ENCODE assay signal across 27 cellular contexts in the genomic region with DNA sequence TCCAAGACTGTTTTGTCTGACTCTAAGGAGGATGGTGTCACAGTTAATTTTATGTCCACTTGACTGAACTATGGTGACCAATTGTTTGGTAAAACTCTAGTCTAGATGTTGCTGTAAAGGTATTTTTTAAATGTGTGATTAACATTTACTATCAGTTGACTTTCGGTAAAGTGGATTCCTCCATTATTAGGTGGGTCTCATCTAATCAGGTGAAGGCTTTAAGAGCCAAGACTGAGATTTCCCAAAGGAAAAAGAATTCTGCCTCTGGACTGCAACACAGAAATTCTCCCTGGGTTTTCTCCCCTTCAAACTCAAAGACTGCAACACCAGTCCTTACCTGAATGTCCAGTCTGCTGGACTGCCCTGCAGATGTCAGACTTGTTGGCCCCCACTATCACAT.
"Had no signal": no experiment of that assay in that cellular context is flagged by ENCODE, and none has a peak within 500 bp of the region (broad histone marks: within the 10 kb centered on the region; RNA-seq: fewer than 3 reads in every experiment).

No MANE protein-coding gene starts in this region.

- H3K4me3 Mint-ChIP-seq: activated CD4-positive, alpha-beta memory T cell treated with anti-CD3 and anti-CD28 coated beads for 36 hours; activated CD4-positive, alpha-beta T cell treated with anti-CD3 and anti-CD28 coated beads, Interleukin-2, amount 10 ng/mL, durations not matched to agents 7 days and 5 days; central memory CD8-positive, alpha-beta T cell had no signal

- H3K9me3 ChIP-seq: ascending aorta had no signal

- DNase-seq: activated CD4-positive, alpha-beta memory T cell treated with anti-CD3 and anti-CD28 coated beads for 36 hours; activated CD4-positive, alpha-beta T cell treated with anti-CD3 and anti-CD28 coated beads, Interleukin-2, amount 10 ng/mL, durations not matched to agents 7 days and 5 days; activated effector memory CD4-positive, alpha-beta T cell treated with anti-CD3 and anti-CD28 coated beads, Interleukin-2, amount 50 U/mL, for 16 hours; activated naive CD4-positive, alpha-beta T cell; activated T-cell treated with anti-CD3 and anti-CD28 coated beads, Interleukin-2, amount 50 U/mL, for 1 hour; activated T-cell treated with anti-CD3 and anti-CD28 coated beads, Interleukin-2, amount 50 U/mL, for 72 hours; amygdala; KG1; MM.1S; MV-4-11; NCI-H1092; NCI-H1436 treated with DMSO at 0.1 percent for 48 hours; NCI-H1694 treated with DMSO at 0.1 percent for 48 hours; NCI-H2029; NCI-H345; NCI-H526; NCI-H748 treated with DMSO at 0.1 percent for 48 hours; NK-92 treated with Interleukin-12 subunit alpha and Interleukin-12 subunit beta, amount 100 ng/mL, for 24 hours; PC-9; T1000 had no signal

- H3K27ac Mint-ChIP-seq: activated CD4-positive, alpha-beta T cell treated with anti-CD3 and anti-CD28 coated beads, Interleukin-2, amount 10 ng/mL, durations not matched to agents 7 days and 5 days had no signal

- H3K36me3 ChIP-seq: cardiac muscle cell had no signal

- ATAC-seq: activated naive CD4-positive, alpha-beta T cell treated with anti-CD3 and anti-CD28 coated beads, Interleukin-2, amount 50 U/mL, for 72 hours; activated T-cell treated with anti-CD3 and anti-CD28 coated beads, Interleukin-2, amount 50 U/mL, for 72 hours; activated T-helper 17 cell treated with anti-CD3 and anti-CD28 coated beads, Interleukin-2, amount 50 U/mL, for 72 hours; Right ventricle myocardium inferior had no signal

- H3K9me3 Mint-ChIP-seq: central memory CD8-positive, alpha-beta T cell had no signal

- H3K4me3 ChIP-seq: ascending aorta, cardiac muscle cell, PC-9 had no signal

- H3K27me3 ChIP-seq: ascending aorta, cardiac muscle cell had no signal

- H3K27me3 Mint-ChIP-seq: activated CD4-positive, alpha-beta memory T cell treated with anti-CD3 and anti-CD28 coated beads for 36 hours; activated CD4-positive, alpha-beta T cell treated with anti-CD3 and anti-CD28 coated beads, Interleukin-2, amount 10 ng/mL, durations not matched to agents 7 days and 5 days; activated T-helper 17 cell treated with anti-CD3 and anti-CD28 coated beads, Interleukin-2, amount 50 U/mL, for 72 hours; central memory CD8-positive, alpha-beta T cell had no signal

- H2AFZ ChIP-seq: PC-9 had no signal

- H3K27ac ChIP-seq: ascending aorta, cardiac muscle cell, PC-9, RWPE1 had no signal

- H3K4me2 ChIP-seq: PC-9 had no signal
